In genomic region chr12:50056629-50056976, GRCh38 we compare ENCODE assay signal across 8 cellular contexts. TPM values are rescaled to one million over a fixed set of nuclear protein-coding genes. Genes with fewer than 3 reads are reported as not detected.
A peak's percentile ranks its signal among the peaks of the same experiment; 100 is the strongest.
DNase-seq lines count a peak whose midpoint lies in the region; ATAC-seq, FAIRE-seq and TF ChIP-seq lines count a peak whose summit lies in the region.

No MANE protein-coding gene starts in this region.

- H3K4me1 ChIP-seq in cardiac muscle cell (ENCODE audit: low read depth) (peaks cover 8% of the 10 kb centered on the region), right cardiac atrium (ENCODE audit: control insufficient read depth, insufficient read depth, low read length) (no peaks in the 10 kb centered on the region), keratinocyte (ENCODE audit: control insufficient read depth, extremely low read depth, insufficient read depth, low read length) (peaks cover 5% of the 10 kb centered on the region), upper lobe of right lung (peaks cover 7% of the 10 kb centered on the region)

- DNase-seq in cardiac muscle cell (ENCODE audit: low read depth in 1 of 2, low spot score in 1 of 2) (no peak), right cardiac atrium (no peak), keratinocyte (ENCODE audit: low read depth, low spot score) (no peak), upper lobe of right lung (no peak), SW480 (ENCODE audit: low spot score) (no peak)
- no peak for DNase-seq in activated T-helper 2 cell treated with anti-CD3 and anti-CD28 coated beads, Interferon-gamma antibody, Interleukin-2, Interleukin-4, amounts not matched to agents 10 μg/mL and 5 μg/mL and 100 μg/mL, durations not matched to agents 14 hours and 24 hours and 36 hours (ENCODE audit: low spot score)

- H3K4me2 ChIP-seq in keratinocyte (ENCODE audit: control insufficient read depth, extremely low read depth, insufficient read depth, low read depth, low read length), result peak overlapping the region; percentile 78

- H3K9me3 Mint-ChIP-seq in activated T-helper 2 cell treated with anti-CD3 and anti-CD28 coated beads, Interferon-gamma antibody, Interleukin-2, Interleukin-4, amounts not matched to agents 10 μg/mL and 5 μg/mL and 100 μg/mL, durations not matched to agents 14 hours and 24 hours and 36 hours, result no peaks in the 10 kb centered on the region

- peak overlapping the region; percentile 87 for H3K4me3 ChIP-seq in cardiac muscle cell
- H3K4me3 ChIP-seq in right cardiac atrium (ENCODE audit: low read length), result no peak overlapping the region
- peak overlapping the region in 1 of 3 experiments; percentile 65 for H3K4me3 ChIP-seq in keratinocyte (ENCODE audit: control insufficient read depth in 2 of 3, extremely low read depth in 1 of 3, insufficient read depth in 2 of 3, low read depth in 1 of 3, low read length in 3 of 3)
- H3K4me3 ChIP-seq in upper lobe of right lung, result peak overlapping the region; percentile 58

- no peak for TF ChIP-seq CTCF in cardiac muscle cell (IDR thresholded peaks at IDR 0.05; ENCODE audit: low read depth, low read length)
- no peak for TF ChIP-seq CTCF in keratinocyte (optimal IDR thresholded peaks at IDR 0.05 in 1 of 3, IDR thresholded peaks at IDR 0.05 in 1 of 3, conservative IDR thresholded peaks at IDR 0.05 in 1 of 3; ENCODE audit: extremely low read depth in 1 of 3, insufficient read depth in 2 of 3, low read length in 3 of 3)
- no peak for TF ChIP-seq CTCF in upper lobe of right lung (IDR thresholded peaks at IDR 0.05)

- ATAC-seq in right cardiac atrium (no peak), upper lobe of right lung (no peak), GM19463 (IDR thresholded peaks at IDR 0.05; ENCODE audit: unreplicated experiment) (no peak), GM18511 (IDR thresholded peaks at IDR 0.05; ENCODE audit: unreplicated experiment) (no peak)

- H3K27ac ChIP-seq in cardiac muscle cell, result no peak overlapping the region
- H3K27ac ChIP-seq in right cardiac atrium (ENCODE audit: low read length), result no peak overlapping the region
- H3K27ac ChIP-seq in keratinocyte (ENCODE audit: control insufficient read depth, insufficient read depth, low read length), result no peak overlapping the region
- H3K27ac ChIP-seq in upper lobe of right lung, result no peak overlapping the region

- dilution Hi-C loops in keratinocyte (cut with MboI; ENCODE audit: extremely low pct_ligation_motif_present, low sequenced_read_pairs), result loop anchor here (25.0 kb wide), 1 partner anchor 194 kb away; no protein-coding TSS in a partner anchor

- no peaks in the 10 kb centered on the region for H4K20me1 ChIP-seq in keratinocyte (ENCODE audit: control insufficient read depth, extremely low read depth, insufficient read depth, low read length)

- H3K9me3 ChIP-seq in cardiac muscle cell (ENCODE audit: low read depth) (no peaks in the 10 kb centered on the region), right cardiac atrium (ENCODE audit: control insufficient read depth, low read length) (no peaks in the 10 kb centered on the region), keratinocyte (ENCODE audit: control insufficient read depth, low read depth, low read length) (no peaks in the 10 kb centered on the region), upper lobe of right lung (no peaks in the 10 kb centered on the region)

- H3K4me3 Mint-ChIP-seq in activated T-helper 2 cell treated with anti-CD3 and anti-CD28 coated beads, Interferon-gamma antibody, Interleukin-2, Interleukin-4, amounts not matched to agents 10 μg/mL and 5 μg/mL and 100 μg/mL, durations not matched to agents 14 hours and 24 hours and 36 hours (ENCODE audit: low read depth), result peak overlapping the region; percentile 89

- no peaks in the 10 kb centered on the region for H3K9me1 ChIP-seq in keratinocyte (ENCODE audit: control insufficient read depth, extremely low read depth, insufficient read depth, low read length)

- H3K4me1 Mint-ChIP-seq in activated T-helper 2 cell treated with anti-CD3 and anti-CD28 coated beads, Interferon-gamma antibody, Interleukin-2, Interleukin-4, amounts not matched to agents 10 μg/mL and 5 μg/mL and 100 μg/mL, durations not matched to agents 14 hours and 24 hours and 36 hours (ENCODE audit: low read depth), result peaks cover 34% of the 10 kb centered on the region

- no peak for FAIRE-seq in keratinocyte (lab: Jason Lieb, UNC)

- intact Hi-C loops in right cardiac atrium (cut with DNase I), result loop anchor here (2.0 to 10.0 kb wide), 5 partner anchors 88 to 282 kb away; no protein-coding TSS in a partner anchor
- intact Hi-C loops in activated T-helper 2 cell treated with anti-CD3 and anti-CD28 coated beads, Interferon-gamma antibody, Interleukin-2, Interleukin-4, amounts not matched to agents 10 μg/mL and 5 μg/mL and 100 μg/mL, durations not matched to agents 14 hours and 24 hours and 36 hours (cut with micrococcal nuclease), result loop anchor here (1.0 kb wide), 3 partner anchors 17 to 189 kb away; no protein-coding TSS in a partner anchor
- intact Hi-C loops in upper lobe of right lung (cut with DNase I), result loop anchor here (5.0 to 10.0 kb wide), 2 partner anchors 89 to 192 kb away; no protein-coding TSS in a partner anchor

- no peak overlapping the region for H2AFZ ChIP-seq in keratinocyte (ENCODE audit: control insufficient read depth, low read length)

- H3K36me3 ChIP-seq in cardiac muscle cell (no peaks in the 10 kb centered on the region), keratinocyte (ENCODE audit: control insufficient read depth in 2 of 2, extremely low read depth in 1 of 2, insufficient read depth in 2 of 2, low read length in 2 of 2) (no peaks in the 10 kb centered on the region), upper lobe of right lung (no peaks in the 10 kb centered on the region)

- no peak overlapping the region for H3K9ac ChIP-seq in keratinocyte (ENCODE audit: control insufficient read depth, extremely low read depth, insufficient read depth, low read length)

- WGBS in right cardiac atrium, result 13% methylated on average over 3 of the region's 3 CpGs

- H3K27me3 Mint-ChIP-seq in activated T-helper 2 cell treated with anti-CD3 and anti-CD28 coated beads, Interferon-gamma antibody, Interleukin-2, Interleukin-4, amounts not matched to agents 10 μg/mL and 5 μg/mL and 100 μg/mL, durations not matched to agents 14 hours and 24 hours and 36 hours (ENCODE audit: low read depth), result peaks cover 30% of the 10 kb centered on the region

- H3K79me2 ChIP-seq in keratinocyte (ENCODE audit: control insufficient read depth, insufficient read depth, low read length), result no peaks in the 10 kb centered on the region

- H3K36me3 Mint-ChIP-seq in activated T-helper 2 cell treated with anti-CD3 and anti-CD28 coated beads, Interferon-gamma antibody, Interleukin-2, Interleukin-4, amounts not matched to agents 10 μg/mL and 5 μg/mL and 100 μg/mL, durations not matched to agents 14 hours and 24 hours and 36 hours (ENCODE audit: low read depth), result peaks cover 14% of the 10 kb centered on the region

- H3K27ac Mint-ChIP-seq in activated T-helper 2 cell treated with anti-CD3 and anti-CD28 coated beads, Interferon-gamma antibody, Interleukin-2, Interleukin-4, amounts not matched to agents 10 μg/mL and 5 μg/mL and 100 μg/mL, durations not matched to agents 14 hours and 24 hours and 36 hours, result no peak overlapping the region

- H3K27me3 ChIP-seq in cardiac muscle cell, result peaks cover 35% of the 10 kb centered on the region
- no peaks in the 10 kb centered on the region for H3K27me3 ChIP-seq in right cardiac atrium (ENCODE audit: control insufficient read depth, insufficient read depth)
- peaks cover 10% of the 10 kb centered on the region for H3K27me3 ChIP-seq in keratinocyte (ENCODE audit: control insufficient read depth, extremely low read depth, insufficient read depth, low read length)
- H3K27me3 ChIP-seq in upper lobe of right lung, result peaks cover 18% of the 10 kb centered on the region

RNA-seq across cellular contexts. Expression of gene ASIC1, which starts 0.8 kb away (rescaled TPM):
- total RNA-seq in cardiac muscle cell (5.0 and 7.0 TPM in 2 replicates), right cardiac atrium (1 to 10 TPM; 1.3 to 4.5 (median 3.2) TPM), upper lobe of right lung (0.35 TPM)
- polyA plus RNA-seq in cardiac muscle cell (4.6 and 6.9 TPM in 2 replicates), right cardiac atrium (2.0 TPM), keratinocyte (5.7 to 8.3 TPM (median 5.7 TPM) in 3 replicates)
- total RNA-seq in activated T-helper 2 cell treated with anti-CD3 and anti-CD28 coated beads, Interferon-gamma antibody, Interleukin-2, Interleukin-4, amounts not matched to agents 10 μg/mL and 5 μg/mL and 100 μg/mL, durations not matched to agents 14 hours and 24 hours and 36 hours, result 20.4 and 20.7 TPM in 2 replicates
- 0.46 TPM for polyA plus RNA-seq in keratinocyte (2011; ENCODE audit: low read depth)
- 4.0 and 5.1 TPM in 2 replicates for polyA plus RNA-seq in keratinocyte (2011; cell fraction: cytosol; rRNA removed)
- 15.8 and 19.7 TPM in 2 replicates for polyA plus RNA-seq in keratinocyte (2011; cell fraction: nucleus; rRNA removed)
- polyA plus RNA-seq in keratinocyte (2012; ENCODE audit: low replicate concordance), result 0.47 and 5.4 TPM in 2 replicates
- 8.2 to 10.1 TPM (median 9.4 TPM) in 3 replicates for polyA minus RNA-seq in keratinocyte
- 5.0 TPM for polyA minus RNA-seq in keratinocyte (2011; cell fraction: cytosol; rRNA and poly(A)+ RNA removed)
- 9.2 and 10.4 TPM in 2 replicates for polyA minus RNA-seq in keratinocyte (2011; cell fraction: nucleus; rRNA and poly(A)+ RNA removed)

RNA-seq across cellular contexts. Expression of gene SMARCD1, which starts 28.5 kb away (rescaled TPM):
- total RNA-seq in cardiac muscle cell, result 97.8 and 108 TPM in 2 replicates
- polyA plus RNA-seq in cardiac muscle cell, result 40.7 and 45.1 TPM in 2 replicates
- 10 to 100 TPM; 15.8 to 24.5 (median 19.7) TPM for total RNA-seq in right cardiac atrium
- 11.6 TPM for polyA plus RNA-seq in right cardiac atrium
- 71.5 and 76.8 TPM in 2 replicates for total RNA-seq in activated T-helper 2 cell treated with anti-CD3 and anti-CD28 coated beads, Interferon-gamma antibody, Interleukin-2, Interleukin-4, amounts not matched to agents 10 μg/mL and 5 μg/mL and 100 μg/mL, durations not matched to agents 14 hours and 24 hours and 36 hours
- polyA plus RNA-seq in keratinocyte, result 48.8 to 91.5 TPM (median 56.6 TPM) in 3 replicates
- polyA plus RNA-seq in keratinocyte (2011; ENCODE audit: low read depth), result 8.5 TPM
- polyA plus RNA-seq in keratinocyte (2011; cell fraction: cytosol; rRNA removed), result 55.1 and 66.1 TPM in 2 replicates
- 111 and 123 TPM in 2 replicates for polyA plus RNA-seq in keratinocyte (2011; cell fraction: nucleus; rRNA removed)
- 22.9 and 58.4 TPM in 2 replicates for polyA plus RNA-seq in keratinocyte (2012; ENCODE audit: low replicate concordance)
- polyA minus RNA-seq in keratinocyte, result 60.3 to 102 TPM (median 82.5 TPM) in 3 replicates
- 50.6 TPM for polyA minus RNA-seq in keratinocyte (2011; cell fraction: cytosol; rRNA and poly(A)+ RNA removed)
- polyA minus RNA-seq in keratinocyte (2011; cell fraction: nucleus; rRNA and poly(A)+ RNA removed), result 31.0 and 51.3 TPM in 2 replicates
- 44.0 TPM for total RNA-seq in upper lobe of right lung

RNA-seq across cellular contexts. Expression of gene RACGAP1, which starts 31.3 kb away (rescaled TPM):
- total RNA-seq in cardiac muscle cell (10.4 and 63.9 TPM in 2 replicates), right cardiac atrium (1 to 10 TPM; 3.2 to 8.2 (median 6.3) TPM), upper lobe of right lung (10.8 TPM)
- polyA plus RNA-seq in cardiac muscle cell (13.4 and 57.3 TPM in 2 replicates), right cardiac atrium (1.5 TPM), keratinocyte (27.7 to 57.1 TPM (median 45.2 TPM) in 3 replicates)
- 77.8 and 82.8 TPM in 2 replicates for total RNA-seq in activated T-helper 2 cell treated with anti-CD3 and anti-CD28 coated beads, Interferon-gamma antibody, Interleukin-2, Interleukin-4, amounts not matched to agents 10 μg/mL and 5 μg/mL and 100 μg/mL, durations not matched to agents 14 hours and 24 hours and 36 hours
- 23.0 TPM for polyA plus RNA-seq in keratinocyte (2011; ENCODE audit: low read depth)
- polyA plus RNA-seq in keratinocyte (2011; cell fraction: cytosol; rRNA removed), result 28.6 and 33.2 TPM in 2 replicates
- polyA plus RNA-seq in keratinocyte (2011; cell fraction: nucleus; rRNA removed), result 36.0 and 38.0 TPM in 2 replicates
- 11.4 and 46.5 TPM in 2 replicates for polyA plus RNA-seq in keratinocyte (2012; ENCODE audit: low replicate concordance)
- 32.5 to 86.8 TPM (median 60.9 TPM) in 3 replicates for polyA minus RNA-seq in keratinocyte
- 34.7 TPM for polyA minus RNA-seq in keratinocyte (2011; cell fraction: cytosol; rRNA and poly(A)+ RNA removed)
- 19.9 and 36.4 TPM in 2 replicates for polyA minus RNA-seq in keratinocyte (2011; cell fraction: nucleus; rRNA and poly(A)+ RNA removed)

RNA-seq across cellular contexts. Expression of gene GPD1, which starts 47.2 kb away (rescaled TPM):
- total RNA-seq in cardiac muscle cell (1.7 and 3.4 TPM in 2 replicates), right cardiac atrium (10 to 100 TPM in 2 of 4 donors, 1 to 10 TPM in 2; 4.1 to 18.4 (median 9.6) TPM), upper lobe of right lung (32.9 TPM)
- polyA plus RNA-seq in cardiac muscle cell (2.5 and 4.3 TPM in 2 replicates), right cardiac atrium (24.6 TPM), keratinocyte (0.13 to 0.22 TPM (median 0.17 TPM) in 3 replicates)
- 0.76 and 0.87 TPM in 2 replicates for total RNA-seq in activated T-helper 2 cell treated with anti-CD3 and anti-CD28 coated beads, Interferon-gamma antibody, Interleukin-2, Interleukin-4, amounts not matched to agents 10 μg/mL and 5 μg/mL and 100 μg/mL, durations not matched to agents 14 hours and 24 hours and 36 hours
- 0.11 TPM for polyA plus RNA-seq in keratinocyte (2011; ENCODE audit: low read depth)
- 0.07 and 0.16 TPM in 2 replicates for polyA plus RNA-seq in keratinocyte (2011; cell fraction: cytosol; rRNA removed)
- 0.38 and 0.63 TPM in 2 replicates for polyA plus RNA-seq in keratinocyte (2011; cell fraction: nucleus; rRNA removed)
- polyA plus RNA-seq in keratinocyte (2012; ENCODE audit: low replicate concordance), result 0.08 and 0.29 TPM in 2 replicates
- polyA minus RNA-seq in keratinocyte, result not detected in 3 replicates
- not detected for polyA minus RNA-seq in keratinocyte (2011; cell fraction: cytosol; rRNA and poly(A)+ RNA removed)
- polyA minus RNA-seq in keratinocyte (2011; cell fraction: nucleus; rRNA and poly(A)+ RNA removed), result 0.21 and 0.93 TPM in 2 replicates

RNA-seq across cellular contexts. Expression of gene COX14, which starts 55.4 kb away (rescaled TPM):
- total RNA-seq in cardiac muscle cell (43.9 and 105 TPM in 2 replicates), right cardiac atrium (100 to 1,000 TPM; 141 to 203 (median 167) TPM), upper lobe of right lung (68.5 TPM)
- polyA plus RNA-seq in cardiac muscle cell (234 and 265 TPM in 2 replicates), right cardiac atrium (258 TPM), keratinocyte (62.5 to 139 TPM (median 96.6 TPM) in 3 replicates)
- total RNA-seq in activated T-helper 2 cell treated with anti-CD3 and anti-CD28 coated beads, Interferon-gamma antibody, Interleukin-2, Interleukin-4, amounts not matched to agents 10 μg/mL and 5 μg/mL and 100 μg/mL, durations not matched to agents 14 hours and 24 hours and 36 hours, result 38.1 and 43.5 TPM in 2 replicates
- polyA plus RNA-seq in keratinocyte (2011; ENCODE audit: low read depth), result 22.4 TPM
- 83.8 and 104 TPM in 2 replicates for polyA plus RNA-seq in keratinocyte (2011; cell fraction: cytosol; rRNA removed)
- 26.9 and 31.3 TPM in 2 replicates for polyA plus RNA-seq in keratinocyte (2011; cell fraction: nucleus; rRNA removed)
- polyA plus RNA-seq in keratinocyte (2012; ENCODE audit: low replicate concordance), result 60.2 and 62.7 TPM in 2 replicates
- 23.4 to 37.7 TPM (median 28.3 TPM) in 3 replicates for polyA minus RNA-seq in keratinocyte
- polyA minus RNA-seq in keratinocyte (2011; cell fraction: cytosol; rRNA and poly(A)+ RNA removed), result 16.7 TPM
- 8.2 and 16.4 TPM in 2 replicates for polyA minus RNA-seq in keratinocyte (2011; cell fraction: nucleus; rRNA and poly(A)+ RNA removed)
